In genomic region chr1:108561145-108561458, GRCh38 we compare ENCODE assay signal across 8 cellular contexts. TPM values are rescaled to one million over a fixed set of nuclear protein-coding genes. Genes with fewer than 3 reads are reported as not detected.
A peak's percentile ranks its signal among the peaks of the same experiment; 100 is the strongest.
DNase-seq lines count a peak whose midpoint lies in the region; ATAC-seq and TF ChIP-seq lines count a peak whose summit lies in the region.

No MANE protein-coding gene starts in this region.

- no peaks in the 10 kb centered on the region for H3K27me3 Mint-ChIP-seq in activated CD8-positive, alpha-beta memory T cell treated with anti-CD3 and anti-CD28 coated beads, Interleukin-2, amount 10 ng/mL, durations not matched to agents 7 days and 5 days

- DNase-seq in activated CD8-positive, alpha-beta memory T cell treated with anti-CD3 and anti-CD28 coated beads, Interleukin-2, amount 10 ng/mL, durations not matched to agents 7 days and 5 days: no peak
- DNase-seq in activated CD8-positive, alpha-beta memory T cell treated with anti-CD3 and anti-CD28 coated beads, Interleukin-2, amount 50 U/mL, for 48 hours: no peak
- no peak for DNase-seq in testis
- DNase-seq in NCI-H187 treated with DMSO at 0.1 percent for 48 hours (lab: John Stamatoyannopoulos, UW): no peak
- no peak for DNase-seq in NCI-H345 (lab: John Stamatoyannopoulos, UW)

- H3K27ac ChIP-seq in iPS-18a (ENCODE audit: low read length) (no peak overlapping the region), testis (peak overlapping the region; percentile 78 to 80)

- H3K4me1 Mint-ChIP-seq in activated CD8-positive, alpha-beta memory T cell treated with anti-CD3 and anti-CD28 coated beads, Interleukin-2, amount 10 ng/mL, durations not matched to agents 7 days and 5 days: peaks cover 43% of the 10 kb centered on the region

- no peaks in the 10 kb centered on the region for H3K36me3 Mint-ChIP-seq in activated CD8-positive, alpha-beta memory T cell treated with anti-CD3 and anti-CD28 coated beads, Interleukin-2, amount 10 ng/mL, durations not matched to agents 7 days and 5 days

- CTCF ChIA-PET in activated CD8-positive, alpha-beta memory T cell treated with anti-CD3 and anti-CD28 coated beads, Interleukin-2, amount 10 ng/mL, durations not matched to agents 7 days and 5 days (lab: Charles Lee): interaction anchor here (0.9 to 4.9 kb wide), 23 partner anchors 9 to 781 kb away, joined by 3 to 100 read pairs (median 6); partner anchors contain the start of genes HENMT1, PRPF38B and SLC25A24

- no peaks in the 10 kb centered on the region for H3K9me3 Mint-ChIP-seq in activated CD8-positive, alpha-beta memory T cell treated with anti-CD3 and anti-CD28 coated beads, Interleukin-2, amount 10 ng/mL, durations not matched to agents 7 days and 5 days (ENCODE audit: low read depth)

- no peak for TF ChIP-seq POLR2A in testis (IDR thresholded peaks at IDR 0.05)

- peak overlapping the region; percentile 88 for H3K27ac Mint-ChIP-seq in activated CD8-positive, alpha-beta memory T cell treated with anti-CD3 and anti-CD28 coated beads, Interleukin-2, amount 10 ng/mL, durations not matched to agents 7 days and 5 days

- peak overlapping the region; percentile 77 for H3K4me3 ChIP-seq in WI38 (ENCODE audit: low read depth, low read length)
- H3K4me3 ChIP-seq in iPS-18a (ENCODE audit: low read length): peak overlapping the region; percentile 89
- peak overlapping the region; percentile 66 to 79 for H3K4me3 ChIP-seq in testis

- H3K9ac ChIP-seq in iPS-18a (ENCODE audit: low read length): no peak overlapping the region

- H3K4me3 Mint-ChIP-seq in activated CD8-positive, alpha-beta memory T cell treated with anti-CD3 and anti-CD28 coated beads, Interleukin-2, amount 10 ng/mL, durations not matched to agents 7 days and 5 days: peak overlapping the region; percentile 94

- H3K27me3 ChIP-seq in iPS-18a (ENCODE audit: control insufficient read depth, insufficient read depth, low read length): no peaks in the 10 kb centered on the region
- H3K27me3 ChIP-seq in testis: no peaks in the 10 kb centered on the region

- no peak for ATAC-seq in activated CD8-positive, alpha-beta memory T cell treated with anti-CD3 and anti-CD28 coated beads, Interleukin-2, amount 10 ng/mL, durations not matched to agents 7 days and 5 days
- ATAC-seq in HG02763 (IDR thresholded peaks at IDR 0.05; ENCODE audit: unreplicated experiment): no peak

- H3K9me3 ChIP-seq in iPS-18a (ENCODE audit: control insufficient read depth, low read depth, low read length): no peaks in the 10 kb centered on the region
- no peaks in the 10 kb centered on the region for H3K9me3 ChIP-seq in testis

- H3K36me3 ChIP-seq in iPS-18a (ENCODE audit: control insufficient read depth, low read depth, low read length) (no peaks in the 10 kb centered on the region), testis (ENCODE audit: low read depth, missing control alignments) (no peaks in the 10 kb centered on the region)

- H3K4me1 ChIP-seq in iPS-18a (ENCODE audit: control insufficient read depth, low read depth, low read length): peaks cover 30% of the 10 kb centered on the region
- H3K4me1 ChIP-seq in testis: peaks cover 5% of the 10 kb centered on the region

- intact Hi-C loops in testis (cut with DNase I; ENCODE audit: low total_unique reads): no loop called here

- no peak for TF ChIP-seq CTCF in WI38 (IDR thresholded peaks at IDR 0.05; ENCODE audit: low read depth, low read length)
- TF ChIP-seq CTCF in testis (IDR thresholded peaks at IDR 0.05): no peak

RNA-seq across cellular contexts. Expression of gene EEIG2, which starts 1.2 kb away (rescaled TPM):
- total RNA-seq in activated CD8-positive, alpha-beta memory T cell treated with anti-CD3 and anti-CD28 coated beads, Interleukin-2, amount 10 ng/mL, durations not matched to agents 7 days and 5 days: 10 to 100 TPM; 11.9 to 16.4 TPM
- total RNA-seq in testis: 10 to 100 TPM; 14.7 to 20.6 TPM
- polyA plus RNA-seq in testis (ENCODE audit: insufficient read depth, low read depth, low replicate concordance): 11.6 TPM
